ENCODE assay signal across 9 cellular contexts in the genomic region with DNA sequence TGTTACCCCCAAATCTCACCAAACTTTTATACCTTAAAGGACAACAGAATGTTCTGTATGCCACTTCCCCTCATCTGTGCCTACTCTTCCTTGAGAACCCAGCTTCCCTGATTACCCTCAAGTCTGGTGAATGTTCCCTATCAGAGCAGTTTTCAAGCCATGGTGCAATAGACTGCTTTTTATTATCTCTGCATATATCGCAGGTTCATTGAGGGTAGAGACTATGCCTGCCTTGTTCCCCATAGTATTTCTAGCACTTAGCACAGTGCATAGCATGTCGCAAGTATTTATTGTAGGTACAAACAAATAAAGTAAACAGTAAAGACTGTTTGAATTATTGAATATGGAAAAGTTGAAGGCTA.
DNase-seq lines count a peak whose midpoint lies in the region; ATAC-seq and TF ChIP-seq lines count a peak whose summit lies in the region.
"Had no signal": no experiment of that assay in that cellular context is flagged by ENCODE, and none has a peak within 500 bp of the region (broad histone marks: within the 10 kb centered on the region; RNA-seq: fewer than 3 reads in every experiment).

No MANE protein-coding gene starts in this region.

- TF ChIP-seq CTCF in CD4-positive, alpha-beta T cell (IDR thresholded peaks at IDR 0.05): no peak
- no peak for TF ChIP-seq CTCF in mucosa of descending colon (IDR thresholded peaks at IDR 0.05)
- TF ChIP-seq CTCF in nephron progenitor cell (IDR thresholded peaks at IDR 0.05): no peak
- no peak for TF ChIP-seq CTCF in GM13977 (IDR thresholded peaks at IDR 0.05; ENCODE audit: extremely low read depth, insufficient read depth, missing control alignments)

- H3K27me3 Mint-ChIP-seq in CD4-positive, alpha-beta T cell: no peaks in the 10 kb centered on the region
- H3K27me3 Mint-ChIP-seq in activated T-helper 1 cell treated with anti-CD3 and anti-CD28 coated beads, Interleukin-12 subunit alpha, Interleukin-12 subunit beta, Interleukin-2, Interleukin-4 antibody, amounts not matched to agents 30 ng/mL and 10 ng/mL and 1 ng/mL, durations not matched to agents 14 hours and 24 hours and 36 hours (ENCODE audit: insufficient read depth): no peaks in the 10 kb centered on the region
- no peaks in the 10 kb centered on the region for H3K27me3 Mint-ChIP-seq in nephron progenitor cell (ENCODE audit: low read depth, poor library complexity)

- no peak overlapping the region for H3K4me3 ChIP-seq in mucosa of descending colon

- H3K27me3 ChIP-seq in CD4-positive, alpha-beta T cell (ENCODE audit: control insufficient read depth, insufficient read depth, low read length): no peaks in the 10 kb centered on the region

- peaks cover 29% of the 10 kb centered on the region for H3K4me1 ChIP-seq in mucosa of descending colon (ENCODE audit: low read depth)

- POLR2A ChIA-PET in CD4-positive, alpha-beta T cell (lab: Charles Lee): interaction anchor here (0.5 to 1.8 kb wide), 7 partner anchors 11 to 1465 kb away, joined by 3 to 12 read pairs (median 3); a partner anchor contains a TSS

- no peaks in the 10 kb centered on the region for H3K36me3 ChIP-seq in mucosa of descending colon (ENCODE audit: low read depth)

- H3K9me3 Mint-ChIP-seq in CD4-positive, alpha-beta T cell: no peaks in the 10 kb centered on the region
- H3K9me3 Mint-ChIP-seq in activated T-helper 1 cell treated with anti-CD3 and anti-CD28 coated beads, Interleukin-12 subunit alpha, Interleukin-12 subunit beta, Interleukin-2, Interleukin-4 antibody, amounts not matched to agents 30 ng/mL and 10 ng/mL and 1 ng/mL, durations not matched to agents 14 hours and 24 hours and 36 hours: no peaks in the 10 kb centered on the region
- no peaks in the 10 kb centered on the region for H3K9me3 Mint-ChIP-seq in nephron progenitor cell

- CTCF ChIA-PET in CD4-positive, alpha-beta T cell (lab: Charles Lee): interaction anchor here (1.4 to 2.1 kb wide), 2 partner anchors 30 to 77 kb away, joined by 3 to 19 read pairs; a partner anchor contains a TSS

- H3K27ac Mint-ChIP-seq in CD4-positive, alpha-beta T cell: peak overlapping the region; percentile 86
- peak overlapping the region; percentile 92 for H3K27ac Mint-ChIP-seq in activated T-helper 1 cell treated with anti-CD3 and anti-CD28 coated beads, Interleukin-12 subunit alpha, Interleukin-12 subunit beta, Interleukin-2, Interleukin-4 antibody, amounts not matched to agents 30 ng/mL and 10 ng/mL and 1 ng/mL, durations not matched to agents 14 hours and 24 hours and 36 hours
- H3K27ac Mint-ChIP-seq in nephron progenitor cell: no peak overlapping the region

- DNase-seq in CD4-positive, alpha-beta T cell: no peak
- no peak for DNase-seq in activated T-helper 1 cell treated with anti-CD3 and anti-CD28 coated beads, Interleukin-12 subunit alpha, Interleukin-12 subunit beta, Interleukin-2, Interleukin-4 antibody, amounts not matched to agents 30 ng/mL and 10 ng/mL and 1 ng/mL, durations not matched to agents 14 hours and 24 hours and 36 hours (ENCODE audit: low spot score)
- DNase-seq in mucosa of descending colon (no peak), nephron progenitor cell (no peak), GM13977 (ENCODE audit: low spot score) (no peak)
- no peak for DNase-seq in activated CD4-positive, CD25-positive, alpha-beta regulatory T cell treated with anti-CD3 and anti-CD28 coated beads, Interleukin-2, amount 50 U/mL, for 72 hours
- DNase-seq: NK-92 treated with Interleukin-12 subunit alpha and Interleukin-12 subunit beta, amount 100 ng/mL, for 24 hours had no signal

- ATAC-seq in CD4-positive, alpha-beta T cell (ENCODE audit: poor library complexity): peak; percentile 9
- ATAC-seq in HG02571 (IDR thresholded peaks at IDR 0.05; ENCODE audit: unreplicated experiment): peak; percentile 23
- ATAC-seq in mucosa of descending colon: peak; percentile 75
- no peak for ATAC-seq in GM18519 (IDR thresholded peaks at IDR 0.05; ENCODE audit: low FRiP score, unreplicated experiment)

- intact Hi-C loops in CD4-positive, alpha-beta T cell (cut with DNase I, micrococcal nuclease): loop anchor here (5.0 to 10.0 kb wide), 3 partner anchors 38 to 664 kb away; a partner anchor contains a TSS
- intact Hi-C loops in activated T-helper 1 cell treated with anti-CD3 and anti-CD28 coated beads, Interleukin-12 subunit alpha, Interleukin-12 subunit beta, Interleukin-2, Interleukin-4 antibody, amounts not matched to agents 30 ng/mL and 10 ng/mL and 1 ng/mL, durations not matched to agents 14 hours and 24 hours and 36 hours (cut with micrococcal nuclease): loop anchor here (1.0 to 5.0 kb wide), 10 partner anchors 14 to 666 kb away; a partner anchor contains a TSS
- intact Hi-C loops in mucosa of descending colon (cut with DNase I, micrococcal nuclease): no loop called here

- H3K4me1 Mint-ChIP-seq in CD4-positive, alpha-beta T cell (ENCODE audit: low read depth): peaks cover 56% of the 10 kb centered on the region
- H3K4me1 Mint-ChIP-seq in activated T-helper 1 cell treated with anti-CD3 and anti-CD28 coated beads, Interleukin-12 subunit alpha, Interleukin-12 subunit beta, Interleukin-2, Interleukin-4 antibody, amounts not matched to agents 30 ng/mL and 10 ng/mL and 1 ng/mL, durations not matched to agents 14 hours and 24 hours and 36 hours (ENCODE audit: low read depth): peaks cover 73% of the 10 kb centered on the region
- H3K4me1 Mint-ChIP-seq in nephron progenitor cell: peaks cover 10% of the 10 kb centered on the region

- peak overlapping the region; percentile 84 for H3K27ac ChIP-seq in CD4-positive, alpha-beta T cell (ENCODE audit: low read depth, low read length)

- no peaks in the 10 kb centered on the region for H3K9me3 ChIP-seq in CD4-positive, alpha-beta T cell (ENCODE audit: control insufficient read depth, low read length)
- no peaks in the 10 kb centered on the region for H3K9me3 ChIP-seq in mucosa of descending colon

- H3K4me3 Mint-ChIP-seq in CD4-positive, alpha-beta T cell: peak overlapping the region; percentile 80
- peak overlapping the region; percentile 28 for H3K4me3 Mint-ChIP-seq in activated T-helper 1 cell treated with anti-CD3 and anti-CD28 coated beads, Interleukin-12 subunit alpha, Interleukin-12 subunit beta, Interleukin-2, Interleukin-4 antibody, amounts not matched to agents 30 ng/mL and 10 ng/mL and 1 ng/mL, durations not matched to agents 14 hours and 24 hours and 36 hours
- H3K4me3 Mint-ChIP-seq in nephron progenitor cell: no peak overlapping the region

- in situ Hi-C loops in GM13977 (cut with MboI; ENCODE audit: low pct_unique_long_range_greater_than_20kb, low sequenced_read_pairs, unreplicated experiment): no loop called here

- H3K36me3 Mint-ChIP-seq in CD4-positive, alpha-beta T cell (ENCODE audit: low read depth): peaks cover 52% of the 10 kb centered on the region
- peaks cover 48% of the 10 kb centered on the region for H3K36me3 Mint-ChIP-seq in activated T-helper 1 cell treated with anti-CD3 and anti-CD28 coated beads, Interleukin-12 subunit alpha, Interleukin-12 subunit beta, Interleukin-2, Interleukin-4 antibody, amounts not matched to agents 30 ng/mL and 10 ng/mL and 1 ng/mL, durations not matched to agents 14 hours and 24 hours and 36 hours (ENCODE audit: low read depth)
- peaks cover 13% of the 10 kb centered on the region for H3K36me3 Mint-ChIP-seq in nephron progenitor cell (ENCODE audit: low read depth)

Comparison
In these comparisons a context has a peak if more than half of its experiments do, and no peak if none do; other contexts are left out.
1. intact Hi-C loops: an anchor here in CD4-positive, alpha-beta T cell (5.0 to 10.0 kb wide) and activated T-helper 1 cell treated with anti-CD3 and anti-CD28 coated beads, Interleukin-12 subunit alpha, Interleukin-12 subunit beta, Interleukin-2, Interleukin-4 antibody, amounts not matched to agents 30 ng/mL and 10 ng/mL and 1 ng/mL, durations not matched to agents 14 hours and 24 hours and 36 hours (1.0 to 5.0 kb wide); none called in mucosa of descending colon.